In genomic region chr7:1569833-1570632, GRCh38 we compare ENCODE assay signal across 8 cellular contexts. TPM values are rescaled to one million over a fixed set of nuclear protein-coding genes. Genes with fewer than 3 reads are reported as not detected.
DNase-seq lines count a peak whose midpoint lies in the region; ATAC-seq and TF ChIP-seq lines count a peak whose summit lies in the region.

TSS of gene PSMG3 (minus strand) at chr7:1570032. CDS start at chr7:1569339, 693 bp downstream.

- ATAC-seq in activated naive CD4-positive, alpha-beta T cell treated with anti-CD3 and anti-CD28 coated beads, Interleukin-2, amount 50 U/mL, for 72 hours: peak; percentile 93 to 98

- TF ChIP-seq CTCF in GM10248 (IDR thresholded peaks at IDR 0.05; ENCODE audit: control extremely low read depth, extremely low read depth, low read depth, missing control alignments) (no peak), HFF-Myc (IDR thresholded peaks at IDR 0.05; ENCODE audit: low read depth, low read length, missing control alignments) (no peak), glutamatergic neuron (IDR thresholded peaks at IDR 0.05; ENCODE audit: partially characterized antibody, unreplicated experiment) (no peak), ovary (IDR thresholded peaks at IDR 0.05) (peak; percentile 2 to 69 (median 51))

- H3K27ac ChIP-seq in ovary (peak within 1 kb of the TSS; percentile 62 to 87), thymus (ENCODE audit: low read depth) (peak within 1 kb of the TSS; percentile 96)

- H3K27me3 ChIP-seq in ovary: no peaks in the 10 kb centered on the region
- no peaks in the 10 kb centered on the region for H3K27me3 ChIP-seq in thymus (ENCODE audit: control insufficient read depth, insufficient read depth)

- intact Hi-C loops in ovary (cut with DNase I): loop anchor here in 3 of 4 donors (5.0 to 10.0 kb wide), 4 partner anchors 33 to 782 kb away; partner anchors contain the start of genes EIF3B (in 1 of the 3) and INTS1 (in 1 of the 3)

- CTCF ChIA-PET in GM10248 (lab: Yijun Ruan, JAX): interaction anchor here (1.2 to 1.6 kb wide), 2 partner anchors 9 to 778 kb away, joined by 3 to 5 read pairs; no protein-coding TSS in a partner anchor

- POLR2A ChIA-PET in GM10248 (lab: Yijun Ruan, JAX): no interaction called here

- peak; percentile 97 for DNase-seq in GM10248 (ENCODE audit: extremely low spot score)
- DNase-seq in HFF-Myc (ENCODE audit: extremely low read depth, low read depth): no peak
- peak; percentile 80 for DNase-seq in MV-4-11 (lab: John Stamatoyannopoulos, UW)
- DNase-seq in SKM-1 (lab: John Stamatoyannopoulos, UW; ENCODE audit: unreplicated experiment): peak; percentile 76
- peak; percentile 88 to 91 for DNase-seq in activated naive CD4-positive, alpha-beta T cell treated with anti-CD3 and anti-CD28 coated beads, Interleukin-2, amount 50 U/mL, for 72 hours (ENCODE audit: low spot score in 2 of 2)
- DNase-seq in glutamatergic neuron: peak; percentile 89
- peak; percentile 89 to 94 (median 91) for DNase-seq in ovary

- peak within 1 kb of the TSS; percentile 90 for H3K4me3 ChIP-seq in HFF-Myc (replicated peaks; ENCODE audit: low read depth, low read length)
- peak within 1 kb of the TSS; percentile 87 for H3K4me3 ChIP-seq in ovary
- peak within 1 kb of the TSS; percentile 98 for H3K4me3 ChIP-seq in thymus (ENCODE audit: low read length)

- H3K27me3 Mint-ChIP-seq in glutamatergic neuron (ENCODE audit: unreplicated experiment): no peaks in the 10 kb centered on the region

- peak within 1 kb of the TSS; percentile 91 for H3K4me3 Mint-ChIP-seq in glutamatergic neuron (ENCODE audit: unreplicated experiment)

- peak within 1 kb of the TSS; percentile 90 to 95 for H3K27ac Mint-ChIP-seq in activated naive CD4-positive, alpha-beta T cell treated with anti-CD3 and anti-CD28 coated beads, Interleukin-2, amount 50 U/mL, for 72 hours
- peak within 1 kb of the TSS; percentile 92 for H3K27ac Mint-ChIP-seq in glutamatergic neuron (ENCODE audit: unreplicated experiment)

- 0% methylated on average over 55 to 95 of the region's 95 CpGs for WGBS in ovary, 3 donors
- under 1% methylated on average over 95 of the region's 95 CpGs for WGBS in thymus

- no peak for TF ChIP-seq EP300 in ovary (IDR thresholded peaks at IDR 0.05)

- H3K36me3 ChIP-seq in ovary (no peaks in the 10 kb centered on the region), thymus (ENCODE audit: control insufficient read depth, insufficient read depth) (peaks cover 19% of the 10 kb centered on the region)

- peak; percentile 75 for TF ChIP-seq POLR2A in ovary (IDR thresholded peaks at IDR 0.05)

- H3K4me1 Mint-ChIP-seq in glutamatergic neuron (ENCODE audit: low read depth, unreplicated experiment): peaks cover 24% of the 10 kb centered on the region

- H3K4me1 ChIP-seq in ovary (ENCODE audit: insufficient read depth) (peaks cover 7% of the 10 kb centered on the region), thymus (ENCODE audit: control insufficient read depth, insufficient read depth, low read length) (peaks cover 6% of the 10 kb centered on the region)

- H3K9me3 Mint-ChIP-seq in activated naive CD4-positive, alpha-beta T cell treated with anti-CD3 and anti-CD28 coated beads, Interleukin-2, amount 50 U/mL, for 72 hours: no peaks in the 10 kb centered on the region
- peaks cover 9% of the 10 kb centered on the region for H3K9me3 Mint-ChIP-seq in glutamatergic neuron (ENCODE audit: unreplicated experiment)

- H3K9me3 ChIP-seq in ovary: no peaks in the 10 kb centered on the region
- no peaks in the 10 kb centered on the region for H3K9me3 ChIP-seq in thymus (ENCODE audit: control insufficient read depth)

- H3K36me3 Mint-ChIP-seq in activated naive CD4-positive, alpha-beta T cell treated with anti-CD3 and anti-CD28 coated beads, Interleukin-2, amount 50 U/mL, for 72 hours: peaks cover 8 to 18% of the 10 kb centered on the region in 2 donors
- no peaks in the 10 kb centered on the region for H3K36me3 Mint-ChIP-seq in glutamatergic neuron (ENCODE audit: unreplicated experiment)

RNA-seq across cellular contexts. Expression of gene PSMG3, which starts in this region (rescaled TPM):
- total RNA-seq in activated naive CD4-positive, alpha-beta T cell treated with anti-CD3 and anti-CD28 coated beads, Interleukin-2, amount 50 U/mL, for 72 hours: 10 to 100 TPM; 26.8 to 36.4 TPM
- total RNA-seq in glutamatergic neuron (ENCODE audit: unreplicated experiment) (56.6 TPM), ovary (10 to 100 TPM; 15.6 to 34.5 (median 18.6) TPM)
- polyA plus RNA-seq in ovary (10 to 100 TPM; 12.7 to 29.9 TPM), thymus (85.2 TPM)

Comparison
In these comparisons a context has a peak if more than half of its experiments do, and no peak if none do; other contexts are left out.
1. CTCF ChIP-seq: peak in ovary (3 of 3); none in GM10248 (single experiment), HFF-Myc (single experiment) and glutamatergic neuron (single experiment).
2. Peak in every context shown above with its lines, with median percentiles within 50 percentile points of each other: H3K4me3 ChIP-seq.